In genomic region chr10:93208717-93209464, GRCh38 we compare ENCODE assay signal across 3 cellular contexts.
TF ChIP-seq lines count a peak whose summit lies in the region.

No MANE protein-coding gene starts in this region.

TF ChIP-seq in SK-N-SH treated with all-trans-retinoic acid at 6 μM for 48 hours, 23 proteins besides CTCF, POLR2A, EP300 and RAD21:
- TF ChIP-seq TCF4 (CRISPR knock-in tag; IDR thresholded peaks at IDR 0.05; ENCODE audit: borderline replicate concordance), result no peak
- no peak for TF ChIP-seq ESRRG (CRISPR knock-in tag; IDR thresholded peaks at IDR 0.05)
- no peak for TF ChIP-seq ZFP3 (CRISPR knock-in tag; IDR thresholded peaks at IDR 0.05)
- no peak for TF ChIP-seq PATZ1 (CRISPR knock-in tag; IDR thresholded peaks at IDR 0.05; ENCODE audit: borderline replicate concordance)

TF ChIP-seq in SK-N-SH, 30 proteins besides CTCF, POLR2A, EP300 and RAD21:
- no peak for TF ChIP-seq MEF2A (IDR thresholded peaks at IDR 0.05; ENCODE audit: borderline replicate concordance, low read depth)
- TF ChIP-seq PBX3 (IDR thresholded peaks at IDR 0.05), result no peak
- no peak for TF ChIP-seq NRF1 (IDR thresholded peaks at IDR 0.05; ENCODE audit: low read depth, low read length)
- TF ChIP-seq GATA2 (CRISPR knock-in tag; IDR thresholded peaks at IDR 0.05), result no peak
- TF ChIP-seq USF1 (IDR thresholded peaks at IDR 0.05; ENCODE audit: borderline replicate concordance, low read depth), result no peak
- TF ChIP-seq RXRA (IDR thresholded peaks at IDR 0.05; ENCODE audit: borderline replicate concordance, low read depth), result no peak
- no peak for TF ChIP-seq CHD2 (IDR thresholded peaks at IDR 0.05; ENCODE audit: low read length, partially characterized antibody)
- no peak for TF ChIP-seq ELF1 (IDR thresholded peaks at IDR 0.05)
- TF ChIP-seq MXI1 (IDR thresholded peaks at IDR 0.05; ENCODE audit: low read depth, low read length), result no peak
- no peak for TF ChIP-seq USF2 (IDR thresholded peaks at IDR 0.05; ENCODE audit: borderline replicate concordance, low read depth, low read length)
- no peak for TF ChIP-seq REST (IDR thresholded peaks at IDR 0.05; ENCODE audit: low read depth, low read length)
- TF ChIP-seq FOSL2 (IDR thresholded peaks at IDR 0.05; ENCODE audit: borderline replicate concordance, low read depth), result no peak
- no peak for TF ChIP-seq GABPA (IDR thresholded peaks at IDR 0.05; ENCODE audit: low read depth)

TF ChIP-seq in endothelial cell of umbilical vein, 7 proteins besides CTCF, POLR2A, EP300 and RAD21:
- TF ChIP-seq JUN (IDR thresholded peaks at IDR 0.05; ENCODE audit: borderline replicate concordance, insufficient read depth, insufficient read length, low read depth) (peak; percentile 20), MAX (IDR thresholded peaks at IDR 0.05; ENCODE audit: insufficient read depth, insufficient read length) (no peak)
